In genomic region chr2:95025406-95026319, GRCh38 we compare ENCODE assay signal across 8 cellular contexts. TPM values are rescaled to one million over a fixed set of nuclear protein-coding genes. Genes with fewer than 3 reads are reported as not detected.
DNase-seq lines count a peak whose midpoint lies in the region; ATAC-seq and TF ChIP-seq lines count a peak whose summit lies in the region.

MAL (plus strand) TSS chr2:95025708; CDS start chr2:95025793, 85 bp downstream.

- peak; percentile 60 for DNase-seq in ACHN
- peak; percentile 68 for DNase-seq in H9
- DNase-seq in activated CD4-positive, alpha-beta T cell treated with anti-CD3 and anti-CD28 coated beads, Interleukin-2, amount 50 U/mL, for 1 hour: peak; percentile 57
- DNase-seq in endothelial cell (ENCODE audit: low spot score): peak; percentile 39

- no peak within 1 kb of the TSS for H2BK120ac ChIP-seq in H9 (ENCODE audit: low read depth, low read length, poor library complexity, severe bottlenecking)

- no peak within 1 kb of the TSS for H2BK15ac ChIP-seq in H9 (ENCODE audit: low read depth, low read length)

- no peak within 1 kb of the TSS for H2AK5ac ChIP-seq in H9 (ENCODE audit: insufficient read length, low read length)

- H3K56ac ChIP-seq in H9 (ENCODE audit: insufficient read length, low read depth, low read length): no peak within 1 kb of the TSS

- H4K5ac ChIP-seq in H9 (ENCODE audit: insufficient read length, low read depth, low read length): no peak within 1 kb of the TSS

- peak within 1 kb of the TSS; percentile 69 for H3K4me2 ChIP-seq in H9 (ENCODE audit: insufficient read depth, insufficient read length, low read length)

- H3K18ac ChIP-seq in H9 (ENCODE audit: insufficient read length, low read depth, low read length): no peak within 1 kb of the TSS

- H3K27ac ChIP-seq in H9 (ENCODE audit: insufficient read length, low read depth, low read length) (no peak within 1 kb of the TSS), thymus (ENCODE audit: low read depth) (peak within 1 kb of the TSS; percentile 95)

- in situ Hi-C loops in ACHN (cut with HindIII; ENCODE audit: low pct_ligation_motif_present, low pct_unique_long_range_greater_than_20kb, low sequenced_read_pairs): no loop called here

- H3K4me1 ChIP-seq in H9 (ENCODE audit: insufficient read depth, low read length) (peaks cover 2% of the 10 kb centered on the region; the same call in 1 of the 2 replicates), thymus (ENCODE audit: control insufficient read depth, insufficient read depth, low read length) (peaks cover 49% of the 10 kb centered on the region)

- H3K79me2 ChIP-seq in H9 (ENCODE audit: insufficient read depth, low read length): no peaks in the 10 kb centered on the region

- no peak within 1 kb of the TSS for H4K8ac ChIP-seq in H9 (replicated peaks; ENCODE audit: insufficient read length, low read depth, low read length)

- H3K27me3 ChIP-seq in H9 (ENCODE audit: insufficient read depth, low read length) (peaks cover 38% of the 10 kb centered on the region), thymus (ENCODE audit: control insufficient read depth, insufficient read depth) (no peaks in the 10 kb centered on the region)

- no peak within 1 kb of the TSS for H3K23ac ChIP-seq in H9 (ENCODE audit: insufficient read length, low read depth, low read length)

- peaks cover 8% of the 10 kb centered on the region for H3K23me2 ChIP-seq in H9 (ENCODE audit: insufficient read length, low read depth, low read length, poor library complexity, severe bottlenecking)

- H3K27me3 Mint-ChIP-seq in H9 (ENCODE audit: low read depth) (peaks cover 96% of the 10 kb centered on the region), endothelial cell (ENCODE audit: unreplicated experiment) (peaks cover 27% of the 10 kb centered on the region), nephron (ENCODE audit: low read depth) (peaks cover 91% of the 10 kb centered on the region)

- H3K4me1 Mint-ChIP-seq in H9 (peaks cover 21 to 33% of the 10 kb centered on the region in 2 experiments), endothelial cell (ENCODE audit: unreplicated experiment) (peaks cover 12% of the 10 kb centered on the region), nephron (peaks cover 34% of the 10 kb centered on the region)

- H4K20me1 ChIP-seq in H9 (ENCODE audit: control insufficient read depth, insufficient read depth, insufficient read length): no peaks in the 10 kb centered on the region

- no CpG with 5 or more reads among the region's 81 CpGs for WGBS in H9 (ENCODE audit: extremely low coverage, insufficient read length, low lambda C conversion rate)
- WGBS in thymus: under 1% methylated on average over 81 of the region's 81 CpGs

- H3K9me3 Mint-ChIP-seq in H9 (no peaks in the 10 kb centered on the region), endothelial cell (ENCODE audit: unreplicated experiment) (no peaks in the 10 kb centered on the region), nephron (no peaks in the 10 kb centered on the region)

- H2AFZ ChIP-seq in H9 (ENCODE audit: low read length): no peak within 1 kb of the TSS

- H2BK20ac ChIP-seq in H9 (ENCODE audit: low read depth, low read length, poor library complexity, severe bottlenecking): no peak within 1 kb of the TSS

- H3K4me3 ChIP-seq in thymus (ENCODE audit: low read length): peak within 1 kb of the TSS; percentile 75

- no peak for TF ChIP-seq CTCF in H9 (conservative IDR thresholded peaks at IDR 0.05)
- TF ChIP-seq CTCF in endothelial cell (IDR thresholded peaks at IDR 0.05; ENCODE audit: unreplicated experiment): no peak
- no peak for TF ChIP-seq CTCF in nephron (IDR thresholded peaks at IDR 0.05; ENCODE audit: unreplicated experiment in 3 of 3)

- H4K91ac ChIP-seq in H9 (ENCODE audit: insufficient read length, low read depth, low read length): no peak within 1 kb of the TSS

- H3K4me3 Mint-ChIP-seq in H9 (peak within 1 kb of the TSS; percentile 70 to 90), endothelial cell (ENCODE audit: unreplicated experiment) (peak within 1 kb of the TSS; percentile 77), nephron (peak within 1 kb of the TSS; percentile 87 to 92 (median 91))

- H3K27ac Mint-ChIP-seq in H9 (no peak within 1 kb of the TSS), endothelial cell (ENCODE audit: unreplicated experiment) (no peak within 1 kb of the TSS), nephron (peak within 1 kb of the TSS; percentile 77 to 90 (median 83))

- H3K9me3 ChIP-seq in H9 (ENCODE audit: control insufficient read depth, low read depth, low read length) (no peaks in the 10 kb centered on the region), thymus (ENCODE audit: control insufficient read depth) (peaks cover 2% of the 10 kb centered on the region)

- H3K79me1 ChIP-seq in H9 (ENCODE audit: insufficient read depth, low read depth, low read length, poor library complexity, severe bottlenecking): no peaks in the 10 kb centered on the region

- no peak within 1 kb of the TSS for H3K9ac ChIP-seq in H9 (ENCODE audit: extremely low read depth, insufficient read length, low read length)

- H3K36me3 Mint-ChIP-seq in H9 (ENCODE audit: insufficient read depth in 1 of 3, low read depth in 3 of 3) (no peaks in the 10 kb centered on the region; a peak in 1 of 7 replicates), endothelial cell (ENCODE audit: low read depth, unreplicated experiment) (no peaks in the 10 kb centered on the region), nephron (ENCODE audit: low read depth) (peaks cover 6% of the 10 kb centered on the region)

- no peaks in the 10 kb centered on the region for H3K36me3 ChIP-seq in thymus (ENCODE audit: control insufficient read depth, insufficient read depth)

- ATAC-seq in GM21528 (IDR thresholded peaks at IDR 0.05; ENCODE audit: low FRiP score, unreplicated experiment): no peak
- no peak for ATAC-seq in GM19395 (IDR thresholded peaks at IDR 0.05; ENCODE audit: unreplicated experiment)

- no peak within 1 kb of the TSS for H3K4ac ChIP-seq in H9 (ENCODE audit: low read depth, low read length)

- H3K14ac ChIP-seq in H9 (ENCODE audit: insufficient read depth, low read length): no peak within 1 kb of the TSS

- no peak within 1 kb of the TSS for H2BK5ac ChIP-seq in H9 (ENCODE audit: insufficient read length, low read length)

- H3T11ph ChIP-seq in H9 (ENCODE audit: low read length): no peak within 1 kb of the TSS

- no peak within 1 kb of the TSS for H2BK12ac ChIP-seq in H9 (ENCODE audit: insufficient read length, low read depth, low read length)

RNA-seq across cellular contexts. Expression of gene MAL, which starts in this region (rescaled TPM):
- not detected in 2 replicates for total RNA-seq in H9 (2021)
- total RNA-seq in endothelial cell (ENCODE audit: unreplicated experiment): not detected
- 143 TPM for polyA plus RNA-seq in thymus

Comparison
In these comparisons a context has a peak if more than half of its experiments do, and no peak if none do; other contexts are left out.
1. Peak in DNase-seq and H3K4me2 ChIP-seq in H9; RNA of the gene not detected or under 1 TPM.
2. Peak in DNase-seq in endothelial cell; RNA of the gene not detected or under 1 TPM.
3. H3K27ac Mint-ChIP-seq: peak in nephron (3 of 3); none in H9 (0 of 3) and endothelial cell (single experiment).
4. Peak in every context shown above with its lines, with median percentiles within 50 percentile points of each other: DNase-seq and H3K4me3 Mint-ChIP-seq.